Comparison of ENCODE assay signal across 9 cellular contexts in the genomic region with DNA sequence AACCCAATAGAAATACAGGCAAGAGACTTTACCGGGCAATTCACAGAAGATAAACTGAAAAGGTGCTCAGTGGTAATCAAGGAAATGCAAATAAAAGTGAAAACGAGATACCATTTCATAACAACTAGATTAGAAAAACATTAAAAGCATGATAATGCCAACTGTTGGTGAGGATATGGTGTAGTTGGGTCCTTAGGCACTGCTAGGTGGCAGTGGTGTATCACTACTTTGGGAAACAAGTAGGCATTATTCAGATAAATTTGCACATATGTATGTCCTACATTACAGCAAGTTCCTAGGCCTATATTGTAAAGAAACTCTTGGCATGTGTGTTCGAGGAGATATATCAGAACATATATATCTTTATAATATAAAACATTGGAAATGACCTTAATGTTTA. TPM values are rescaled to one million over a fixed set of nuclear protein-coding genes. Genes with fewer than 3 reads are reported as not detected.
DNase-seq lines count a peak whose midpoint lies in the region; ATAC-seq and TF ChIP-seq lines count a peak whose summit lies in the region.
"Had no signal": no experiment of that assay in that cellular context is flagged by ENCODE, and none has a peak within 500 bp of the region (broad histone marks: within the 10 kb centered on the region; RNA-seq: fewer than 3 reads in every experiment).

No MANE protein-coding gene starts in this region.

- H3K27me3 ChIP-seq in kidney epithelial cell (ENCODE audit: control insufficient read depth, insufficient read depth, low read length), result no peaks in the 10 kb centered on the region

- no peak for TF ChIP-seq CTCF in WTC11 (IDR thresholded peaks at IDR 0.05)
- TF ChIP-seq CTCF in kidney epithelial cell (IDR thresholded peaks at IDR 0.05; ENCODE audit: insufficient read depth, low read length, poor library complexity, severe bottlenecking), result peak; percentile 40

- H3K27ac Mint-ChIP-seq in WTC11, result no peak overlapping the region

- no peaks in the 10 kb centered on the region for H3K36me3 Mint-ChIP-seq in WTC11

- H3K4me1 Mint-ChIP-seq in WTC11, result no peaks in the 10 kb centered on the region

- no peak overlapping the region for H3K4me3 ChIP-seq in Jurkat, Clone E6-1 (ENCODE audit: low read length)
- no peak overlapping the region for H3K4me3 ChIP-seq in kidney epithelial cell (ENCODE audit: low read depth, low read length)

- no peaks in the 10 kb centered on the region for H3K36me3 ChIP-seq in kidney epithelial cell (ENCODE audit: control insufficient read depth, insufficient read depth, low read length)

- DNase-seq in GF-D8 (lab: John Stamatoyannopoulos, UW), result peak; percentile 13
- peak; percentile 37 for DNase-seq in Jurkat, Clone E6-1 (ENCODE audit: low read depth, low spot score)
- no peak for DNase-seq in WTC11 (ENCODE audit: low spot score)
- DNase-seq in kidney epithelial cell (ENCODE audit: low read depth), result no peak
- no peak for DNase-seq in DMS79 treated with DMSO at 0.1 percent for 48 hours (lab: John Stamatoyannopoulos, UW)
- no peak for DNase-seq in KG1 (lab: John Stamatoyannopoulos, UW)
- DNase-seq in NCI-H1436 treated with DMSO at 0.1 percent for 48 hours (lab: John Stamatoyannopoulos, UW), result no peak
- DNase-seq: stimulated activated naive CD4-positive, alpha-beta T cell treated with Interleukin-2 at 50 U/mL for 16 hours had no signal

- no peak overlapping the region for H3K4me3 Mint-ChIP-seq in WTC11

- POLR2A ChIA-PET in WTC11 (lab: Charles Lee), result no interaction called here

- peak; percentile 51; the same call in 1 of the 2 replicates for ATAC-seq in WTC11
- ATAC-seq in HG03045 (IDR thresholded peaks at IDR 0.05; ENCODE audit: unreplicated experiment), result no peak

- CTCF ChIA-PET in WTC11 (lab: Charles Lee), result no interaction called here

- peaks cover 4% of the 10 kb centered on the region; the same call in 1 of the 2 replicates for H3K9me3 Mint-ChIP-seq in WTC11

- H3K27me3 Mint-ChIP-seq in WTC11 (ENCODE audit: low read depth), result peaks cover 43% of the 10 kb centered on the region

TF ChIP-seq in WTC11, 78 proteins besides CTCF, POLR2A, EP300 and RAD21:
- TF ChIP-seq RELA (CRISPR knock-in tag; IDR thresholded peaks at IDR 0.05; ENCODE audit: borderline replicate concordance) (no peak), TP53 (CRISPR knock-in tag; IDR thresholded peaks at IDR 0.05) (no peak), GTF2I (CRISPR knock-in tag; conservative IDR thresholded peaks at IDR 0.05) (no peak), CREB1 (CRISPR knock-in tag; IDR thresholded peaks at IDR 0.05) (no peak), RORB (CRISPR knock-in tag; IDR thresholded peaks at IDR 0.05) (no peak), MLX (CRISPR knock-in tag; IDR thresholded peaks at IDR 0.05) (no peak)
- TF ChIP-seq, protein P1, sequence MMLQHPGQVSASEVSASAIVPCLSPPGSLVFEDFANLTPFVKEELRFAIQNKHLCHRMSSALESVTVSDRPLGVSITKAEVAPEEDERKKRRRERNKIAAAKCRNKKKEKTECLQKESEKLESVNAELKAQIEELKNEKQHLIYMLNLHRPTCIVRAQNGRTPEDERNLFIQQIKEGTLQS (CRISPR knock-in tag; conservative IDR thresholded peaks at IDR 0.05), result no peak
- TF ChIP-seq, protein P2, sequence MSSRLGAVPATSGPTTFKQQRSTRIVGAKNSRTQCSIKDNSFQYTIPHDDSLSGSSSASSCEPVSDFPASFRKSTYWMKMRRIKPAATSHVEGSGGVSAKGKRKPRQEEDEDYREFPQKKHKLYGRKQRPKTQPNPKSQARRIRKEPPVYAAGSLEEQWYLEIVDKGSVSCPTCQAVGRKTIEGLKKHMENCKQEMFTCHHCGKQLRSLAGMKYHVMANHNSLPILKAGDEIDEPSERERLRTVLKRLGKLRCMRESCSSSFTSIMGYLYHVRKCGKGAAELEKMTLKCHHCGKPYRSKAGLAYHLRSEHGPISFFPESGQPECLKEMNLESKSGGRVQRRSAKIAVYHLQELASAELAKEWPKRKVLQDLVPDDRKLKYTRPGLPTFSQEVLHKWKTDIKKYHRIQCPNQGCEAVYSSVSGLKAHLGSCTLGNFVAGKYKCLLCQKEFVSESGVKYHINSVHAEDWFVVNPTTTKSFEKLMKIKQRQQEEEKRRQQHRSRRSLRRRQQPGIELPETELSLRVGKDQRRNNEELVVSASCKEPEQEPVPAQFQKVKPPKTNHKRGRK (CRISPR knock-in tag; IDR thresholded peaks at IDR 0.05; ENCODE audit: borderline replicate concordance), result no peak

RNA-seq across cellular contexts. Expression of gene AZIN2, which starts 31.0 kb away (rescaled TPM):
- polyA plus RNA-seq in Jurkat, Clone E6-1 (2012; ENCODE audit: insufficient read depth, insufficient read length), result 8.0 TPM
- 0.89 to 1.7 TPM (median 1.1 TPM) in 3 replicates for total RNA-seq in WTC11 (2021)
- total RNA-seq in kidney epithelial cell, result 2.8 and 4.0 TPM in 2 replicates

Comparison
In these comparisons a context has a peak if more than half of its experiments do, and no peak if none do; other contexts are left out.
1. DNase-seq: peak in GF-D8 (single experiment) and Jurkat, Clone E6-1 (single experiment); none in WTC11 (single experiment), kidney epithelial cell (single experiment), DMS79 treated with DMSO at 0.1 percent for 48 hours (single experiment), KG1 (single experiment) and NCI-H1436 treated with DMSO at 0.1 percent for 48 hours (single experiment).